24 cellular contexts compared by ENCODE assay signal in genomic region chr1:97623220-97623619, GRCh38.
"Had no signal": no experiment of that assay in that cellular context is flagged by ENCODE, and none has a peak within 500 bp of the region (broad histone marks: within the 10 kb centered on the region; RNA-seq: fewer than 3 reads in every experiment).

No MANE protein-coding gene starts in this region.

- ATAC-seq: activated CD4-positive, CD25-positive, alpha-beta regulatory T cell treated with anti-CD3 and anti-CD28 coated beads, Interleukin-2, amount 50 U/mL, for 24 hours; activated CD8-positive, alpha-beta T cell treated with anti-CD3 and anti-CD28 coated beads, Interleukin-2, amount 10 ng/mL, durations not matched to agents 7 days and 5 days; stimulated activated naive CD8-positive, alpha-beta T cell treated with anti-CD3 and anti-CD28 coated beads, Interleukin-15, amount 100 ng/mL, for 72 hours; T-cell had no signal

- H3K27me3 Mint-ChIP-seq: activated CD4-positive, alpha-beta T cell treated with anti-CD3 and anti-CD28 coated beads, Interleukin-2, amount 10 ng/mL, durations not matched to agents 7 days and 5 days; activated naive CD8-positive, alpha-beta T cell treated with anti-CD3 and anti-CD28 coated beads, Interleukin-2, amount 10 ng/mL, durations not matched to agents 7 days and 5 days; activated T-cell treated with anti-CD3 and anti-CD28 coated beads, Interleukin-2, amount 50 U/mL, for 24 hours; stimulated activated naive CD8-positive, alpha-beta T cell treated with anti-CD3 and anti-CD28 coated beads, Interleukin-15, amount 100 ng/mL, for 72 hours; T-cell had no signal

- DNase-seq: activated CD4-positive, alpha-beta T cell treated with anti-CD3 and anti-CD28 coated beads, Interleukin-2, amount 10 ng/mL, durations not matched to agents 7 days and 5 days; activated CD8-positive, alpha-beta T cell treated with anti-CD3 and anti-CD28 coated beads, Interleukin-2, amount 10 ng/mL, durations not matched to agents 7 days and 5 days; activated naive CD4-positive, alpha-beta T cell treated with Interleukin-2 at 50 U/mL for 16 hours; activated naive CD8-positive, alpha-beta T cell treated with anti-CD3 and anti-CD28 coated beads, Interleukin-2, amount 10 ng/mL, durations not matched to agents 7 days and 5 days; activated T-cell treated with anti-CD3 and anti-CD28 coated beads, Interleukin-2, amount 50 U/mL, for 24 hours; amygdala; caudate nucleus; dorsolateral prefrontal cortex; endodermal cell; head of caudate nucleus; immature natural killer cell; kidney glomerular epithelial cell; midbrain; occipital lobe; stimulated activated CD4-positive, alpha-beta T cell treated with anti-CD3 and anti-CD28 coated beads, Interleukin-15, amount 100 ng/mL, for 24 hours; stimulated activated CD4-positive, alpha-beta T cell treated with anti-CD3 and anti-CD28 coated beads, Interleukin-2, amount 100 ng/mL, for 48 hours; stimulated activated naive CD8-positive, alpha-beta T cell treated with anti-CD3 and anti-CD28 coated beads, Interleukin-15, amount 100 ng/mL, for 72 hours; T-cell; trophoblast cell had no signal

- H3K4me3 Mint-ChIP-seq: activated CD4-positive, alpha-beta T cell treated with anti-CD3 and anti-CD28 coated beads, Interleukin-2, amount 10 ng/mL, durations not matched to agents 7 days and 5 days; activated CD8-positive, alpha-beta T cell treated with anti-CD3 and anti-CD28 coated beads, Interleukin-2, amount 10 ng/mL, durations not matched to agents 7 days and 5 days; activated naive CD8-positive, alpha-beta T cell treated with anti-CD3 and anti-CD28 coated beads, Interleukin-2, amount 10 ng/mL, durations not matched to agents 7 days and 5 days; activated T-cell treated with anti-CD3 and anti-CD28 coated beads, Interleukin-2, amount 50 U/mL, for 24 hours; endodermal cell; immature natural killer cell; stimulated activated naive CD8-positive, alpha-beta T cell treated with anti-CD3 and anti-CD28 coated beads, Interleukin-15, amount 100 ng/mL, for 72 hours; T-cell had no signal

- H3K4me1 Mint-ChIP-seq: activated CD4-positive, alpha-beta T cell treated with anti-CD3 and anti-CD28 coated beads, Interleukin-2, amount 10 ng/mL, durations not matched to agents 7 days and 5 days; activated naive CD8-positive, alpha-beta T cell treated with anti-CD3 and anti-CD28 coated beads, Interleukin-2, amount 10 ng/mL, durations not matched to agents 7 days and 5 days; stimulated activated naive CD8-positive, alpha-beta T cell treated with anti-CD3 and anti-CD28 coated beads, Interleukin-15, amount 100 ng/mL, for 72 hours had no signal

- H3K27ac Mint-ChIP-seq: activated CD4-positive, alpha-beta T cell treated with anti-CD3 and anti-CD28 coated beads, Interleukin-2, amount 10 ng/mL, durations not matched to agents 7 days and 5 days; activated CD8-positive, alpha-beta T cell treated with anti-CD3 and anti-CD28 coated beads, Interleukin-2, amount 10 ng/mL, durations not matched to agents 7 days and 5 days; activated T-cell treated with anti-CD3 and anti-CD28 coated beads, Interleukin-2, amount 50 U/mL, for 24 hours; activated T-helper 2 cell treated with anti-CD3 and anti-CD28 coated beads, Interferon-gamma antibody, Interleukin-2, Interleukin-4, amounts not matched to agents 10 μg/mL and 5 μg/mL and 100 μg/mL, durations not matched to agents 14 hours and 24 hours and 36 hours; endodermal cell; immature natural killer cell; T-cell had no signal

- H3K9me3 Mint-ChIP-seq: activated T-cell treated with anti-CD3 and anti-CD28 coated beads, Interleukin-2, amount 50 U/mL, for 24 hours; activated T-helper 2 cell treated with anti-CD3 and anti-CD28 coated beads, Interferon-gamma antibody, Interleukin-2, Interleukin-4, amounts not matched to agents 10 μg/mL and 5 μg/mL and 100 μg/mL, durations not matched to agents 14 hours and 24 hours and 36 hours; endodermal cell; immature natural killer cell; stimulated activated naive CD8-positive, alpha-beta T cell treated with anti-CD3 and anti-CD28 coated beads, Interleukin-15, amount 100 ng/mL, for 72 hours had no signal

- H3K4me3 ChIP-seq: dorsolateral prefrontal cortex, lung, skin epidermis had no signal

- FAIRE-seq: frontal cortex had no signal

- H3K27me3 ChIP-seq: dorsolateral prefrontal cortex had no signal
